In the genomic region with DNA sequence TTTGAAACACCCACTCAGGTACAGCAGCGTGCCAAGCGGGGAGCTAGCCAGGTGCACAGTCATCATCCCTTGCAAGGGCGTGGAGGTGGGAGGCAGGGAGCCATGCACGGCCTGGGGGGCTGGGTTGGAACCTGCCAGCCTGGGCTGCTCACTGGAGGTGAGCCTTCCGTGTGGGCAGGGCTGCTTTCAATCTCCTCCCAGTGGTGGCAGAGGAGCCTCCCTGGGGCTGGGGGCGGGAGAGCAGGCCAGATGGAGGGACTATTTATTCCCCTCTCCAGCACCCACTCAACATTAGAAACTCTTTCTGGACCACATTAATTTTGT, we compare ENCODE assay signal across 1 cellular context.
TF ChIP-seq lines count a peak whose summit lies in the region.

No MANE protein-coding gene starts in this region.

TF ChIP-seq in Ishikawa, 13 proteins besides CTCF, POLR2A, EP300 and RAD21 (continued from another document):
- TF ChIP-seq, protein P1, sequence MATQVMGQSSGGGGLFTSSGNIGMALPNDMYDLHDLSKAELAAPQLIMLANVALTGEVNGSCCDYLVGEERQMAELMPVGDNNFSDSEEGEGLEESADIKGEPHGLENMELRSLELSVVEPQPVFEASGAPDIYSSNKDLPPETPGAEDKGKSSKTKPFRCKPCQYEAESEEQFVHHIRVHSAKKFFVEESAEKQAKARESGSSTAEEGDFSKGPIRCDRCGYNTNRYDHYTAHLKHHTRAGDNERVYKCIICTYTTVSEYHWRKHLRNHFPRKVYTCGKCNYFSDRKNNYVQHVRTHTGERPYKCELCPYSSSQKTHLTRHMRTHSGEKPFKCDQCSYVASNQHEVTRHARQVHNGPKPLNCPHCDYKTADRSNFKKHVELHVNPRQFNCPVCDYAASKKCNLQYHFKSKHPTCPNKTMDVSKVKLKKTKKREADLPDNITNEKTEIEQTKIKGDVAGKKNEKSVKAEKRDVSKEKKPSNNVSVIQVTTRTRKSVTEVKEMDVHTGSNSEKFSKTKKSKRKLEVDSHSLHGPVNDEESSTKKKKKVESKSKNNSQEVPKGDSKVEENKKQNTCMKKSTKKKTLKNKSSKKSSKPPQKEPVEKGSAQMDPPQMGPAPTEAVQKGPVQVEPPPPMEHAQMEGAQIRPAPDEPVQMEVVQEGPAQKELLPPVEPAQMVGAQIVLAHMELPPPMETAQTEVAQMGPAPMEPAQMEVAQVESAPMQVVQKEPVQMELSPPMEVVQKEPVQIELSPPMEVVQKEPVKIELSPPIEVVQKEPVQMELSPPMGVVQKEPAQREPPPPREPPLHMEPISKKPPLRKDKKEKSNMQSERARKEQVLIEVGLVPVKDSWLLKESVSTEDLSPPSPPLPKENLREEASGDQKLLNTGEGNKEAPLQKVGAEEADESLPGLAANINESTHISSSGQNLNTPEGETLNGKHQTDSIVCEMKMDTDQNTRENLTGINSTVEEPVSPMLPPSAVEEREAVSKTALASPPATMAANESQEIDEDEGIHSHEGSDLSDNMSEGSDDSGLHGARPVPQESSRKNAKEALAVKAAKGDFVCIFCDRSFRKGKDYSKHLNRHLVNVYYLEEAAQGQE (IDR thresholded peaks at IDR 0.05; ENCODE audit: low read depth): no peak
- TF ChIP-seq YY1 (IDR thresholded peaks at IDR 0.05; ENCODE audit: low read depth) (no peak), NFIC (IDR thresholded peaks at IDR 0.05) (0 out of 2 replicates have a peak, but pooled peaks have one; percentile 32), TCF12 (IDR thresholded peaks at IDR 0.05; ENCODE audit: low read depth) (no peak), ZBTB7A (IDR thresholded peaks at IDR 0.05; ENCODE audit: low read depth) (no peak)
